12 cellular contexts compared by ENCODE assay signal in genomic region chr3:72679540-72680198, GRCh38.
DNase-seq lines count a peak whose midpoint lies in the region; ATAC-seq and TF ChIP-seq lines count a peak whose summit lies in the region.
"Had no signal": no experiment of that assay in that cellular context is flagged by ENCODE, and none has a peak within 500 bp of the region (broad histone marks: within the 10 kb centered on the region; RNA-seq: fewer than 3 reads in every experiment).

No MANE protein-coding gene starts in this region.

- H3K27me3 Mint-ChIP-seq in activated T-cell treated with anti-CD3 and anti-CD28 coated beads, Interleukin-2, amount 50 U/mL, for 72 hours (ENCODE audit: low read depth), result peaks cover 11% of the 10 kb centered on the region

- no peak overlapping the region for H2BK12ac ChIP-seq in mesenchymal stem cell (ENCODE audit: low read length in 2 of 2)

- H3K79me1 ChIP-seq in mesenchymal stem cell (replicated peaks; ENCODE audit: low read length, poor library complexity, severe bottlenecking), result no peaks in the 10 kb centered on the region

- H3K4me2 ChIP-seq in KMS-11, result peak overlapping the region; percentile 50
- H3K4me2 ChIP-seq in mesenchymal stem cell (ENCODE audit: low read length, poor library complexity, severe bottlenecking), result no peak overlapping the region

- TF ChIP-seq CTCF in KMS-11 (conservative IDR thresholded peaks at IDR 0.05; ENCODE audit: low read depth, low read length) (no peak), gastrocnemius medialis (IDR thresholded peaks at IDR 0.05 in 4 of 5, conservative IDR thresholded peaks at IDR 0.05 in 1 of 5) (no peak)

- no peak for ATAC-seq in activated T-cell treated with anti-CD3 and anti-CD28 coated beads, Interleukin-2, amount 50 U/mL, for 72 hours (replicated peaks in 1 of 2)
- ATAC-seq in gastrocnemius medialis, result no peak
- ATAC-seq: HCT116 had no signal

- no peak overlapping the region for H3K14ac ChIP-seq in mesenchymal stem cell (ENCODE audit: low read length in 2 of 2)

- H3K9me3 Mint-ChIP-seq in activated T-cell treated with anti-CD3 and anti-CD28 coated beads, Interleukin-2, amount 50 U/mL, for 72 hours, result peaks cover 0 to 2% of the 10 kb centered on the region in 2 donors

- H3K4me3 ChIP-seq in KMS-11 (IDR thresholded peaks at IDR 0.05; ENCODE audit: insufficient read depth, low read depth, low read length) (no peak overlapping the region), SJCRH30 (no peak overlapping the region), mesenchymal stem cell (ENCODE audit: insufficient read depth in 1 of 2, low read depth in 1 of 2, low read length in 2 of 2) (no peak overlapping the region), gastrocnemius medialis (no peak overlapping the region)
- H3K4me3 ChIP-seq: lung had no signal

- H3K9ac ChIP-seq in KMS-11 (no peak overlapping the region), mesenchymal stem cell (ENCODE audit: low read length) (no peak overlapping the region)

- H2AK5ac ChIP-seq in mesenchymal stem cell (ENCODE audit: low read length, severe bottlenecking), result no peak overlapping the region

- no peak overlapping the region for H3K23ac ChIP-seq in mesenchymal stem cell (ENCODE audit: low read length in 2 of 2)

- no peak overlapping the region for H3K4ac ChIP-seq in mesenchymal stem cell (ENCODE audit: low read depth in 1 of 2, low read length in 2 of 2)

- peak; percentile 36 for DNase-seq in EH (ENCODE audit: low read depth)
- peak; percentile 69 to 83 for DNase-seq in SJCRH30
- peak; percentile 9 for DNase-seq in mesenchymal stem cell
- no peak for DNase-seq in DMS79 treated with DMSO at 0.1 percent for 48 hours (lab: John Stamatoyannopoulos, UW)
- no peak for DNase-seq in activated T-cell treated with anti-CD3 and anti-CD28 coated beads, Interleukin-2, amount 50 U/mL, for 72 hours
- DNase-seq in activated gamma-delta T cell (lab: John Stamatoyannopoulos, UW), result no peak
- DNase-seq in gastrocnemius medialis, result no peak
- DNase-seq: DND-41, NCI-H226 had no signal

- H3K27ac Mint-ChIP-seq in activated T-cell treated with anti-CD3 and anti-CD28 coated beads, Interleukin-2, amount 50 U/mL, for 72 hours, result no peak overlapping the region

- H3K9me3 ChIP-seq in SJCRH30 (replicated peaks) (no peaks in the 10 kb centered on the region), mesenchymal stem cell (ENCODE audit: control insufficient read depth, low read length) (peaks cover 32% of the 10 kb centered on the region), gastrocnemius medialis (no peaks in the 10 kb centered on the region)

- no peak overlapping the region for H2BK15ac ChIP-seq in mesenchymal stem cell (ENCODE audit: low read depth, poor library complexity, severe bottlenecking)

- 68% methylated on average over 5 of the region's 6 CpGs for WGBS in mesenchymal stem cell

- H3K27ac ChIP-seq in KMS-11, result peak overlapping the region; percentile 59
- no peak overlapping the region for H3K27ac ChIP-seq in SJCRH30
- H3K27ac ChIP-seq in mesenchymal stem cell (ENCODE audit: low read length, poor library complexity, severe bottlenecking), result no peak overlapping the region
- no peak overlapping the region for H3K27ac ChIP-seq in gastrocnemius medialis

- no peaks in the 10 kb centered on the region for H3K36me3 ChIP-seq in KMS-11 (ENCODE audit: insufficient read depth)
- no peaks in the 10 kb centered on the region for H3K36me3 ChIP-seq in SJCRH30
- no peaks in the 10 kb centered on the region for H3K36me3 ChIP-seq in mesenchymal stem cell (ENCODE audit: control insufficient read depth in 1 of 2, insufficient read depth in 2 of 2, low read depth in 1 of 2, low read length in 2 of 2)
- H3K36me3 ChIP-seq in gastrocnemius medialis, result no peaks in the 10 kb centered on the region

- H4K20me1 ChIP-seq in KMS-11 (ENCODE audit: insufficient read depth), result no peaks in the 10 kb centered on the region

- peaks cover 34% of the 10 kb centered on the region for H3K4me1 Mint-ChIP-seq in activated T-cell treated with anti-CD3 and anti-CD28 coated beads, Interleukin-2, amount 50 U/mL, for 72 hours (ENCODE audit: low read depth)

- TF ChIP-seq POLR2A in gastrocnemius medialis (IDR thresholded peaks at IDR 0.05), result no peak

- no peak overlapping the region for H3K4me3 Mint-ChIP-seq in activated T-cell treated with anti-CD3 and anti-CD28 coated beads, Interleukin-2, amount 50 U/mL, for 72 hours

- H3K36me3 Mint-ChIP-seq in activated T-cell treated with anti-CD3 and anti-CD28 coated beads, Interleukin-2, amount 50 U/mL, for 72 hours (ENCODE audit: insufficient read depth in 2 of 2), result peaks cover 0 to 5% of the 10 kb centered on the region in 2 donors

- in situ Hi-C loops in gastrocnemius medialis (cut with MboI; ENCODE audit: low sequenced_read_pairs in 4 of 4), result no loop called here

- peaks cover 45% of the 10 kb centered on the region for H3K4me1 ChIP-seq in KMS-11 (ENCODE audit: low read depth, poor library complexity, severe bottlenecking)
- H3K4me1 ChIP-seq in SJCRH30, result peaks cover 11% of the 10 kb centered on the region
- H3K4me1 ChIP-seq in mesenchymal stem cell (ENCODE audit: control insufficient read depth, insufficient read depth, low read depth, low read length), result no peaks in the 10 kb centered on the region
- H3K4me1 ChIP-seq in gastrocnemius medialis, result no peaks in the 10 kb centered on the region

- intact Hi-C loops in gastrocnemius medialis (cut with DNase I; ENCODE audit: low total_unique reads), result no loop called here

- no peak overlapping the region for H4K8ac ChIP-seq in mesenchymal stem cell (ENCODE audit: low read length)

- H4K91ac ChIP-seq in mesenchymal stem cell (ENCODE audit: low read length), result no peak overlapping the region

- no peak overlapping the region for H2BK5ac ChIP-seq in mesenchymal stem cell (ENCODE audit: low read depth, low read length, poor library complexity, severe bottlenecking)

- no peaks in the 10 kb centered on the region for H3K27me3 ChIP-seq in KMS-11 (ENCODE audit: insufficient read depth, low read depth)
- no peaks in the 10 kb centered on the region for H3K27me3 ChIP-seq in SJCRH30
- H3K27me3 ChIP-seq in mesenchymal stem cell (ENCODE audit: control insufficient read depth in 1 of 2, insufficient read depth in 1 of 2, low read length in 2 of 2), result peaks cover 32 to 33% of the 10 kb centered on the region in 2 experiments
- no peaks in the 10 kb centered on the region for H3K27me3 ChIP-seq in gastrocnemius medialis

- no peak overlapping the region for H2BK120ac ChIP-seq in mesenchymal stem cell (ENCODE audit: low read depth, low read length)

- H2AFZ ChIP-seq in KMS-11 (ENCODE audit: low read depth), result no peak overlapping the region
- no peak overlapping the region for H2AFZ ChIP-seq in mesenchymal stem cell (ENCODE audit: low read depth, low read length)

- no peak overlapping the region for H3K18ac ChIP-seq in mesenchymal stem cell (ENCODE audit: low read depth in 1 of 2, low read length in 2 of 2)

- no peaks in the 10 kb centered on the region for H3K79me2 ChIP-seq in KMS-11 (ENCODE audit: insufficient read depth, low read depth)

Comparison
In these comparisons a context has a peak if more than half of its experiments do, and no peak if none do; other contexts are left out.
1. DNase-seq: peak in EH (single experiment), SJCRH30 (2 of 2) and mesenchymal stem cell (single experiment); none in DMS79 treated with DMSO at 0.1 percent for 48 hours (single experiment), activated T-cell treated with anti-CD3 and anti-CD28 coated beads, Interleukin-2, amount 50 U/mL, for 72 hours (0 of 2), activated gamma-delta T cell (single experiment) and gastrocnemius medialis (0 of 2).